ENCODE assay signal across 8 cellular contexts in genomic region chr7:107201795-107202450, GRCh38. TPM values are rescaled to one million over a fixed set of nuclear protein-coding genes. Genes with fewer than 3 reads are reported as not detected.
DNase-seq lines count a peak whose midpoint lies in the region; ATAC-seq, FAIRE-seq and TF ChIP-seq lines count a peak whose summit lies in the region.

No MANE protein-coding gene starts in this region.

- H4K20me1 ChIP-seq in Loucy (ENCODE audit: insufficient read depth, low read length, poor library complexity, severe bottlenecking): no peaks in the 10 kb centered on the region

- no peak for TF ChIP-seq POLR2A in A549 (IDR thresholded peaks at IDR 0.05; ENCODE audit: low read length)

- CTCF ChIA-PET in A549 (lab: Yijun Ruan, JAX): interaction anchor here (0.6 to 1.5 kb wide), 14 partner anchors 9 to 944 kb away, joined by 3 to 6 read pairs (median 3); partner anchors contain the start of gene HBP1

- no peak overlapping the region for H2AFZ ChIP-seq in Loucy (ENCODE audit: low read length)

- no peaks in the 10 kb centered on the region for H3K9me3 ChIP-seq in A549
- H3K9me3 ChIP-seq in Loucy (ENCODE audit: insufficient read depth, low read depth, low read length): no peaks in the 10 kb centered on the region

- H3K4me3 ChIP-seq in A549 (no peak overlapping the region), GM12875 (ENCODE audit: low read depth, low read length) (no peak overlapping the region), Loucy (ENCODE audit: low read length, poor library complexity, severe bottlenecking) (no peak overlapping the region), dorsolateral prefrontal cortex (no peak overlapping the region)

- H3K4me2 ChIP-seq in A549 (no peak overlapping the region), Loucy (ENCODE audit: low read depth, low read length, poor library complexity, severe bottlenecking) (no peak overlapping the region)

- H3K9ac ChIP-seq in Loucy (ENCODE audit: low read depth, low read length, poor library complexity, severe bottlenecking): no peak overlapping the region

- no peaks in the 10 kb centered on the region for H3F3A ChIP-seq in Loucy (ENCODE audit: low read depth)

- TF ChIP-seq RAD21 in A549 (conservative IDR thresholded peaks at IDR 0.05 in 1 of 2, IDR thresholded peaks at IDR 0.05 in 1 of 2): peak; percentile 57 to 68

- H3K9me2 ChIP-seq in Loucy (replicated peaks; ENCODE audit: low read depth, low read length): no peaks in the 10 kb centered on the region

- H3K4me1 ChIP-seq in A549: no peaks in the 10 kb centered on the region
- H3K4me1 ChIP-seq in Loucy (ENCODE audit: insufficient read depth, low read length, poor library complexity, severe bottlenecking): no peaks in the 10 kb centered on the region

- intact Hi-C loops in dorsolateral prefrontal cortex (cut with DNase I): loop anchor here in 1 of 2 donors (10.0 kb wide), 1 partner anchor 673 kb away; no protein-coding TSS in a partner anchor

- no peaks in the 10 kb centered on the region for H3K79me2 ChIP-seq in Loucy (ENCODE audit: insufficient read depth, low read length)

- H3K27ac ChIP-seq in A549 (no peak overlapping the region), dorsolateral prefrontal cortex (peak overlapping the region in 41 of 59 donors; percentile 0 to 79 (median 25))

- peaks cover 81% of the 10 kb centered on the region; the same call in 1 of the 2 replicates for H3K36me3 ChIP-seq in Loucy (ENCODE audit: insufficient read depth, low read length)

- peak; percentile 53 for TF ChIP-seq CTCF in A549 (IDR thresholded peaks at IDR 0.05)
- peak; percentile 62 for TF ChIP-seq CTCF in GM12875 (IDR thresholded peaks at IDR 0.05; ENCODE audit: borderline replicate concordance, insufficient read depth, low read depth, low read length)
- TF ChIP-seq CTCF in Loucy (conservative IDR thresholded peaks at IDR 0.05; ENCODE audit: low read length): peak; percentile 63
- TF ChIP-seq CTCF in dorsolateral prefrontal cortex (IDR thresholded peaks at IDR 0.05 in 54 of 56, conservative IDR thresholded peaks at IDR 0.05 in 2 of 56; ENCODE audit: low read depth in 1 of 56, partially characterized antibody in 56 of 56): peak; percentile 22 to 69 (median 55)

- POLR2A ChIA-PET in A549 (lab: Yijun Ruan, JAX): no interaction called here

- H3K27me3 ChIP-seq in Loucy (ENCODE audit: insufficient read depth, low read length, poor library complexity, severe bottlenecking) (no peaks in the 10 kb centered on the region), dorsolateral prefrontal cortex (no peaks in the 10 kb centered on the region)

- WGBS in A549 (ENCODE audit: missing lambda C conversion rate): 49% methylated on average over 4 of the region's 4 CpGs

- DNase-seq in A549 (ENCODE audit: low read depth in 1 of 2, low spot score in 1 of 2): peak; percentile 51 to 68
- peak; percentile 23 for DNase-seq in SK-N-DZ (ENCODE audit: low spot score)
- DNase-seq in dorsolateral prefrontal cortex: peak; percentile 14 to 92 (median 60)
- peak; percentile 89 for DNase-seq in myocyte (ENCODE audit: low read depth)
- DNase-seq in OCI-M2 (lab: John Stamatoyannopoulos, UW; ENCODE audit: unreplicated experiment): no peak

- no peak for FAIRE-seq in A549 (lab: Jason Lieb, UNC)

- no peak for TF ChIP-seq EP300 in A549 (IDR thresholded peaks at IDR 0.05)

- ATAC-seq in A549 (peak; percentile 95), GM18858 (IDR thresholded peaks at IDR 0.05; ENCODE audit: unreplicated experiment) (no peak)

TF ChIP-seq in A549, 52 proteins besides CTCF, POLR2A, EP300 and RAD21:
- no peak for TF ChIP-seq KDM1A (IDR thresholded peaks at IDR 0.05; ENCODE audit: low read depth)
- peak; percentile 55 for TF ChIP-seq SMC3 (IDR thresholded peaks at IDR 0.05)

RNA-seq across cellular contexts. Expression of gene HBP1, which starts 33.1 kb away (rescaled TPM):
- polyA plus RNA-seq in A549 (2011; rRNA removed) (52.4 and 60.1 TPM in 2 replicates), A549 (2017; fragmentation: RNase III; extraction: RNeasy Plus Mini Kit Qiagen cat#74134 plus additional on column Dnase treatment) (20.1 to 30.4 TPM (median 28.9 TPM) in 3 replicates)
- polyA plus RNA-seq in A549 (2012; cell fraction: cytosol; rRNA removed): 7.5 and 10.3 TPM in 2 replicates
- 11.1 and 20.2 TPM in 2 replicates for polyA plus RNA-seq in A549 (2012; cell fraction: nucleus; rRNA removed)
- 36.2 and 36.6 TPM in 2 replicates for polyA minus RNA-seq in A549 (2011; rRNA and poly(A)+ RNA removed)
- 54.3 and 62.9 TPM in 2 replicates for polyA plus RNA-seq in SK-N-DZ (2014; cell fraction: cytosol; rRNA removed)
- 31.5 and 38.6 TPM in 2 replicates for polyA plus RNA-seq in SK-N-DZ (2014; cell fraction: nucleus; rRNA removed)
- total RNA-seq in dorsolateral prefrontal cortex (10 to 100 TPM; 33.6 to 88.2 (median 55.4) TPM), myocyte (95.7 and 122 TPM in 2 replicates)
- polyA plus RNA-seq in myocyte (2012): 54.7 TPM

Comparison
In these comparisons a context has a peak if more than half of its experiments do, and no peak if none do; other contexts are left out.
1. H3K27ac ChIP-seq: peak in dorsolateral prefrontal cortex (41 of 59); none in A549 (0 of 2).
2. Peak in every context shown above with its lines, with median percentiles within 50 percentile points of each other: CTCF ChIP-seq.